11 cellular contexts compared by ENCODE assay signal in the genomic region with DNA sequence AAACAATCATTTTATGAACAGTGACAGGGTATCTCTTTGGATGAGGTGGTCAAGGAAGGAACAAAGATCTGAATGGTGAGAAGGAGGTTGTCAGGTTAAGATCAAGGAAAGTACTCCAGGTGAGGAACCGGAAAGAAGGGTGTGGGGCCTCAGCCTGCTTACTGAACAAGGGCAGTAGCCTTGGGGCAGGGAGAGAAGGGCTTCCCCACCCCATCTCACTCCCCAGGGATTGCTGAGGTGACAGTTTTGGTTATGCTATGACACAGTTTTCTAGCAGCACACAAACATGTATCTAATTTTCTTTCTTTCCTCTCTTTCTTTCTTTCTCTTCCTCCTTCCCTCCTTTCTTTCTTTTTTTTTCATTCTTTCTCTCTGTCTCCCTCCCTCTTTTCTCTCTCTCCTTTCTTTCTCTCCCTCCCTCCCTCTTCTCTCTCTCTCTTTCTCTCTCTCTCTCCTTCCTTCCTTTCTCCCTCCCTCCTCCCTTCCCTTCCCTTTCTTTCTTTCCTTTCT.
A peak's percentile ranks its signal among the peaks of the same experiment; 100 is the strongest.
DNase-seq lines count a peak whose midpoint lies in the region; ATAC-seq and TF ChIP-seq lines count a peak whose summit lies in the region.
"Had no signal": no experiment of that assay in that cellular context is flagged by ENCODE, and none has a peak within 500 bp of the region (broad histone marks: within the 10 kb centered on the region; RNA-seq: fewer than 3 reads in every experiment).

No MANE protein-coding gene starts in this region.

- TF ChIP-seq CTCF in GM06990 (IDR thresholded peaks at IDR 0.05; ENCODE audit: insufficient read depth, low read length, poor library complexity, severe bottlenecking) = no peak
- TF ChIP-seq CTCF in epithelial cell of esophagus (IDR thresholded peaks at IDR 0.05; ENCODE audit: insufficient read depth, low read depth, low read length, missing control alignments) = no peak

- ATAC-seq in GM19452 (IDR thresholded peaks at IDR 0.05; ENCODE audit: unreplicated experiment) (peak; percentile 56), HG03432 (IDR thresholded peaks at IDR 0.05; ENCODE audit: unreplicated experiment) (peak; percentile 78)
- ATAC-seq: activated CD8-positive, alpha-beta T cell treated with anti-CD3 and anti-CD28 coated beads for 36 hours had no signal

- peak; percentile 25 for DNase-seq in GM06990 (ENCODE audit: extremely low read depth, insufficient read length)
- peak; percentile 74 for DNase-seq in epithelial cell of esophagus (ENCODE audit: low read depth)
- no peak for DNase-seq in NCI-H526 (lab: John Stamatoyannopoulos, UW)
- no peak for DNase-seq in stimulated activated naive CD4-positive, alpha-beta T cell (lab: John Stamatoyannopoulos, UW)
- no peak for DNase-seq in HPDE6-E6E7 (ENCODE audit: extremely low spot score)
- no peak for DNase-seq in 8988T
- DNase-seq: activated CD8-positive, alpha-beta T cell treated with anti-CD3 and anti-CD28 coated beads for 36 hours; DND-41 had no signal

- H3K4me3 ChIP-seq in GM06990 (replicated peaks; ENCODE audit: low read depth, low read length) (no peak overlapping the region), epithelial cell of esophagus (ENCODE audit: low read length) (no peak overlapping the region)
- H3K4me3 ChIP-seq: right atrium auricular region had no signal

- H3K27me3 ChIP-seq in GM06990 (replicated peaks; ENCODE audit: control insufficient read depth, insufficient read depth, low read length) = no peaks in the 10 kb centered on the region
- H3K27me3 ChIP-seq: right atrium auricular region had no signal

- no peaks in the 10 kb centered on the region; the same call in 1 of the 2 replicates for H3K36me3 ChIP-seq in GM06990 (ENCODE audit: control insufficient read depth, insufficient read depth, low read length)
- H3K36me3 ChIP-seq: right atrium auricular region had no signal

Comparison
In these comparisons a context has a peak if more than half of its experiments do, and no peak if none do; other contexts are left out.
1. DNase-seq: peak in GM06990 (single experiment) and epithelial cell of esophagus (single experiment); none in NCI-H526 (0 of 2), stimulated activated naive CD4-positive, alpha-beta T cell (0 of 6), HPDE6-E6E7 (single experiment) and 8988T (single experiment).